Comparison of ENCODE assay signal across 36 cellular contexts in genomic region chr2:173754837-173755236, GRCh38.
"Had no signal": no experiment of that assay in that cellular context is flagged by ENCODE, and none has a peak within 500 bp of the region (broad histone marks: within the 10 kb centered on the region; RNA-seq: fewer than 3 reads in every experiment).

No MANE protein-coding gene starts in this region.

- H3K36me3 Mint-ChIP-seq: activated CD8-positive, alpha-beta memory T cell treated with anti-CD3 and anti-CD28 coated beads, Interleukin-2, amount 10 ng/mL, durations not matched to agents 7 days and 5 days; activated naive CD4-positive, alpha-beta T cell treated with anti-CD3 and anti-CD28 coated beads, Interleukin-2, amount 10 ng/mL, durations not matched to agents 7 days and 5 days; activated naive CD8-positive, alpha-beta T cell had no signal

- H3K9ac ChIP-seq: KMS-11 had no signal

- ATAC-seq: activated CD8-positive, alpha-beta memory T cell treated with anti-CD3 and anti-CD28 coated beads, Interleukin-2, amount 10 ng/mL, durations not matched to agents 7 days and 5 days; activated naive CD8-positive, alpha-beta T cell treated with anti-CD3 and anti-CD28 coated beads, Interleukin-2, amount 50 U/mL, for 24 hours; PC-3 had no signal

- H3K36me3 ChIP-seq: brain microvascular endothelial cell, Peyer's patch had no signal

- H3K4me1 ChIP-seq: Peyer's patch had no signal

- H3K27me3 ChIP-seq: brain microvascular endothelial cell, Peyer's patch had no signal

- H3K4me1 Mint-ChIP-seq: activated B cell treated with CpG ODN at 0.5 μM for 24 hours; activated CD4-positive, alpha-beta memory T cell treated with anti-CD3 and anti-CD28 coated beads, Interleukin-2, amount 10 ng/mL, durations not matched to agents 7 days and 5 days; activated CD8-positive, alpha-beta memory T cell treated with anti-CD3 and anti-CD28 coated beads, Interleukin-2, amount 10 ng/mL, durations not matched to agents 7 days and 5 days; activated naive CD4-positive, alpha-beta T cell treated with anti-CD3 and anti-CD28 coated beads, Interleukin-2, amount 10 ng/mL, durations not matched to agents 7 days and 5 days; activated naive CD8-positive, alpha-beta T cell treated with anti-CD3 and anti-CD28 coated beads, Interleukin-2, amount 50 U/mL, for 24 hours had no signal

- H3K4me2 ChIP-seq: KMS-11 had no signal

- H3K27ac Mint-ChIP-seq: activated B cell treated with CpG ODN at 0.5 μM for 24 hours; activated CD4-positive, alpha-beta memory T cell treated with anti-CD3 and anti-CD28 coated beads, Interleukin-2, amount 10 ng/mL, durations not matched to agents 7 days and 5 days; activated CD8-positive, alpha-beta memory T cell treated with anti-CD3 and anti-CD28 coated beads, Interleukin-2, amount 10 ng/mL, durations not matched to agents 7 days and 5 days; activated naive CD4-positive, alpha-beta T cell treated with anti-CD3 and anti-CD28 coated beads, Interleukin-2, amount 10 ng/mL, durations not matched to agents 7 days and 5 days; activated naive CD8-positive, alpha-beta T cell; activated naive CD8-positive, alpha-beta T cell treated with anti-CD3 and anti-CD28 coated beads, Interleukin-2, amount 50 U/mL, for 24 hours had no signal

- H3K4me3 ChIP-seq: Peyer's patch had no signal

- H3K9me3 Mint-ChIP-seq: activated B cell treated with CpG ODN at 0.5 μM for 24 hours; activated CD4-positive, alpha-beta memory T cell treated with anti-CD3 and anti-CD28 coated beads, Interleukin-2, amount 10 ng/mL, durations not matched to agents 7 days and 5 days; activated naive CD4-positive, alpha-beta T cell treated with anti-CD3 and anti-CD28 coated beads, Interleukin-2, amount 10 ng/mL, durations not matched to agents 7 days and 5 days; activated naive CD8-positive, alpha-beta T cell treated with anti-CD3 and anti-CD28 coated beads, Interleukin-2, amount 50 U/mL, for 24 hours had no signal

- H3K27ac ChIP-seq: brain microvascular endothelial cell, KMS-11, Peyer's patch, VCaP had no signal

- H3K9me3 ChIP-seq: Peyer's patch had no signal

- DNase-seq: activated B cell treated with CpG ODN at 0.5 μM for 24 hours; activated CD4-positive, alpha-beta memory T cell treated with anti-CD3 and anti-CD28 coated beads, Interleukin-2, amount 10 ng/mL, durations not matched to agents 7 days and 5 days; activated CD4-positive, alpha-beta T cell treated with anti-CD3 and anti-CD28 coated beads for 4 hours; activated CD4-positive, alpha-beta T cell treated with anti-CD3 and anti-CD28 coated beads, Interleukin-2, amount 50 U/mL, for 1 hour; activated CD4-positive, CD25-positive, alpha-beta regulatory T cell treated with anti-CD3 and anti-CD28 coated beads, Interleukin-2, amount 50 U/mL, for 72 hours; activated CD8-positive, alpha-beta memory T cell treated with anti-CD3 and anti-CD28 coated beads for 24 hours; activated CD8-positive, alpha-beta memory T cell treated with anti-CD3 and anti-CD28 coated beads, Interleukin-2, amount 10 ng/mL, durations not matched to agents 7 days and 5 days; activated CD8-positive, alpha-beta memory T cell treated with anti-CD3 and anti-CD28 coated beads, Interleukin-2, amount 50 U/mL, for 48 hours; activated effector memory CD4-positive, alpha-beta T cell treated with Interleukin-2 at 50 U/mL for 16 hours; activated naive CD4-positive, alpha-beta T cell treated with anti-CD3 and anti-CD28 coated beads, Interleukin-2, amount 10 ng/mL, durations not matched to agents 7 days and 5 days; activated naive CD8-positive, alpha-beta T cell treated with anti-CD3 and anti-CD28 coated beads, Interleukin-2, amount 50 U/mL, for 24 hours; activated T-cell treated with anti-CD3 and anti-CD28 coated beads, Interleukin-2, amount 50 U/mL, for 48 hours; anterior cingulate cortex; brain microvascular endothelial cell; MM.1S; NCI-H1092 treated with DMSO at 0.1 percent for 48 hours; NCI-H1417; NCI-H146; NCI-H187; NCI-H2029 treated with DMSO at 0.1 percent for 48 hours; NCI-H2107; NCI-H2171; NCI-H510A; NCI-H526; NCI-H748 treated with DMSO at 0.1 percent for 48 hours; NK-92 treated with Interleukin-12 subunit alpha and Interleukin-12 subunit beta, amount 100 ng/mL, for 24 hours; PC-3; Peyer's patch; RPMI8226; SW 1271; T-helper 1 cell; T-helper 2 cell; T-helper 9 cell had no signal

- H3K4me3 Mint-ChIP-seq: activated B cell treated with CpG ODN at 0.5 μM for 24 hours; activated CD4-positive, alpha-beta memory T cell treated with anti-CD3 and anti-CD28 coated beads, Interleukin-2, amount 10 ng/mL, durations not matched to agents 7 days and 5 days; activated CD8-positive, alpha-beta memory T cell treated with anti-CD3 and anti-CD28 coated beads, Interleukin-2, amount 10 ng/mL, durations not matched to agents 7 days and 5 days; activated naive CD4-positive, alpha-beta T cell treated with anti-CD3 and anti-CD28 coated beads, Interleukin-2, amount 10 ng/mL, durations not matched to agents 7 days and 5 days; activated naive CD8-positive, alpha-beta T cell; activated naive CD8-positive, alpha-beta T cell treated with anti-CD3 and anti-CD28 coated beads, Interleukin-2, amount 50 U/mL, for 24 hours had no signal
